ENCODE assay signal across 26 cellular contexts in the genomic region with DNA sequence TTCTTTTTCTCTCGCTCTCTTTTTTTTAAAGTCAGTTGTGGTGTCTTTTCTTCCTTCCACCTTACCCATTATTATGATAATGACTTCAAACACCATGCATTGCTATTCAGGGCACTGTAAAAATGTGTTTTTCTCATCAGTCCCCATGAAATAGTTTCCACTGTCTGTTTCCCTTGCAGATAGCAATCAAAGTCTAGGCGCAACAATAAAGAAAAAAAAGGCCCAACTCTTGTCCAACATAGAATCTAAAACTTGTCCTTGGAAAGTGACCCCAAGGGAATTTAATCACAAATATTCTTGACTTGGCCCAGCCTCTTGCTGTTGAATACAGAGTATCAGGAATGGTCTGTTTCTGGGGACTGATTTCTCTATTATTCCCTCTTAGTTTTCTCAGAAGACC.
"Had no signal": no experiment of that assay in that cellular context is flagged by ENCODE, and none has a peak within 500 bp of the region (broad histone marks: within the 10 kb centered on the region; RNA-seq: fewer than 3 reads in every experiment).

No MANE protein-coding gene starts in this region.

- H3K9me3 Mint-ChIP-seq: memory B cell, mesothelial cell of epicardium, neural progenitor cell had no signal

- ATAC-seq: gastroesophageal sphincter; left lobe of liver; lower lobe of right lung; natural killer cell; right lobe of liver; stimulated activated effector memory CD8-positive, alpha-beta T cell treated with anti-CD3 and anti-CD28 coated beads, Interleukin-12 subunit alpha, Interleukin-12 subunit beta, amount 100 ng/mL, for 72 hours; stimulated activated naive CD8-positive, alpha-beta T cell treated with anti-CD3 and anti-CD28 coated beads, Interleukin-15, Interleukin-2, amounts not matched to agents 100 U/mL and 50 U/mL, for 24 hours; upper lobe of right lung had no signal

- H3K36me3 Mint-ChIP-seq: memory B cell; mesothelial cell of epicardium; natural killer cell; neural progenitor cell; stimulated activated effector memory CD8-positive, alpha-beta T cell treated with anti-CD3 and anti-CD28 coated beads, Interleukin-12 subunit alpha, Interleukin-12 subunit beta, amount 100 ng/mL, for 72 hours had no signal

- H3K27ac ChIP-seq: dorsolateral prefrontal cortex, epithelial cell of prostate, esophagus muscularis mucosa, gastroesophageal sphincter, hepatocyte, lower lobe of right lung, neural progenitor cell, ovary, right lobe of liver, tibial nerve, upper lobe of right lung, vagina had no signal

- H3K9me3 ChIP-seq: esophagus muscularis mucosa, gastroesophageal sphincter, lower lobe of right lung, ovary, right lobe of liver, tibial nerve, upper lobe of right lung, vagina had no signal

- H3K4me1 Mint-ChIP-seq: central memory CD8-positive, alpha-beta T cell; memory B cell; natural killer cell; stimulated activated effector memory CD8-positive, alpha-beta T cell treated with anti-CD3 and anti-CD28 coated beads, Interleukin-12 subunit alpha, Interleukin-12 subunit beta, amount 100 ng/mL, for 72 hours had no signal

- H3K27ac Mint-ChIP-seq: memory B cell; mesothelial cell of epicardium; natural killer cell; progenitor cell of endocrine pancreas; stimulated activated effector memory CD8-positive, alpha-beta T cell treated with anti-CD3 and anti-CD28 coated beads, Interleukin-12 subunit alpha, Interleukin-12 subunit beta, amount 100 ng/mL, for 72 hours had no signal

- DNase-seq: dorsolateral prefrontal cortex; effector CD8-positive, alpha-beta T cell; glutamatergic neuron; kidney glomerular epithelial cell; lower lobe of right lung; natural killer cell; nucleus accumbens; ovary; right lobe of liver; stimulated activated CD4-positive, alpha-beta T cell treated with anti-CD3 and anti-CD28 coated beads, Interleukin-4, amount 100 ng/mL, for 1 hour; stimulated activated CD8-positive, alpha-beta memory T cell treated with anti-CD3 and anti-CD28 coated beads, Interleukin-4, amount 100 ng/mL, for 48 hours; stimulated activated naive CD8-positive, alpha-beta T cell treated with anti-CD3 and anti-CD28 coated beads, Interleukin-15, Interleukin-2, amounts not matched to agents 100 U/mL and 50 U/mL, for 24 hours; upper lobe of right lung had no signal

- H3K4me3 Mint-ChIP-seq: central memory CD8-positive, alpha-beta T cell; memory B cell; mesothelial cell of epicardium; natural killer cell; neural progenitor cell; stimulated activated effector memory CD8-positive, alpha-beta T cell treated with anti-CD3 and anti-CD28 coated beads, Interleukin-12 subunit alpha, Interleukin-12 subunit beta, amount 100 ng/mL, for 72 hours had no signal

- H3K4me3 ChIP-seq: dorsolateral prefrontal cortex, esophagus muscularis mucosa, gastroesophageal sphincter, hepatocyte, lower lobe of right lung, neural progenitor cell, ovary, right lobe of liver, tibial nerve, upper lobe of right lung, vagina had no signal

- H3K4me1 ChIP-seq: lower lobe of right lung, right lobe of liver, upper lobe of right lung had no signal

- H3K27me3 Mint-ChIP-seq: central memory CD8-positive, alpha-beta T cell; progenitor cell of endocrine pancreas had no signal

- H3K27me3 ChIP-seq: dorsolateral prefrontal cortex, esophagus muscularis mucosa, gastroesophageal sphincter, hepatocyte, neural progenitor cell, ovary, right lobe of liver, tibial nerve, upper lobe of right lung, vagina had no signal

- H3K36me3 ChIP-seq: esophagus muscularis mucosa, gastroesophageal sphincter, lower lobe of right lung, neural progenitor cell, ovary, right lobe of liver, tibial nerve, upper lobe of right lung, vagina had no signal
